ENCODE assay signal across 8 cellular contexts in genomic region chr16:424033-424622, GRCh38. TPM values are rescaled to one million over a fixed set of nuclear protein-coding genes. Genes with fewer than 3 reads are reported as not detected.
A peak's percentile ranks its signal among the peaks of the same experiment; 100 is the strongest.
DNase-seq lines count a peak whose midpoint lies in the region; ATAC-seq and TF ChIP-seq lines count a peak whose summit lies in the region.

No MANE protein-coding gene starts in this region.

- peaks cover 35% of the 10 kb centered on the region for H3K4me1 ChIP-seq in CD4-positive, alpha-beta memory T cell (ENCODE audit: insufficient read depth, low read length)
- H3K4me1 ChIP-seq in right cardiac atrium (ENCODE audit: control insufficient read depth, insufficient read depth, low read length), result peaks cover 6% of the 10 kb centered on the region

- POLR2A ChIA-PET in CD4-positive, alpha-beta memory T cell (lab: Charles Lee; ENCODE audit: partially characterized antibody), result interaction anchor here (1.1 kb wide), 1 partner anchor 189 kb away, joined by 3 read pairs; the partner anchor contains the start of gene FAM234A

- no peaks in the 10 kb centered on the region for H3K27me3 Mint-ChIP-seq in CD4-positive, alpha-beta memory T cell

- no peaks in the 10 kb centered on the region for H3K9me3 Mint-ChIP-seq in CD4-positive, alpha-beta memory T cell

- H3K4me1 Mint-ChIP-seq in CD4-positive, alpha-beta memory T cell, result peaks cover 20 to 41% (median 31%) of the 10 kb centered on the region in 4 donors

- no peaks in the 10 kb centered on the region for H3K9me3 ChIP-seq in CD4-positive, alpha-beta memory T cell (ENCODE audit: control insufficient read depth in 1 of 2, low read length in 2 of 2)
- no peaks in the 10 kb centered on the region for H3K9me3 ChIP-seq in right cardiac atrium (ENCODE audit: control insufficient read depth, low read length)

- H3K27me3 ChIP-seq in CD4-positive, alpha-beta memory T cell (ENCODE audit: insufficient read depth, low read length), result no peaks in the 10 kb centered on the region
- no peaks in the 10 kb centered on the region for H3K27me3 ChIP-seq in right cardiac atrium (ENCODE audit: control insufficient read depth, insufficient read depth)

- ATAC-seq in right cardiac atrium, result peak; percentile 80 to 85
- ATAC-seq in GM18498 (IDR thresholded peaks at IDR 0.05; ENCODE audit: unreplicated experiment), result no peak
- ATAC-seq in HG03439 (IDR thresholded peaks at IDR 0.05; ENCODE audit: unreplicated experiment), result no peak
- ATAC-seq in GM18909 (IDR thresholded peaks at IDR 0.05; ENCODE audit: poor library complexity, unreplicated experiment), result no peak

- intact Hi-C loops in CD4-positive, alpha-beta memory T cell (cut with micrococcal nuclease), result loop anchor here (2.0 kb wide), 1 partner anchor 71 kb away; the partner anchor contains the start of gene AXIN1
- intact Hi-C loops in right cardiac atrium (cut with DNase I), result no loop called here

- peak overlapping the region; percentile 77 to 90 (median 82) for H3K4me3 Mint-ChIP-seq in CD4-positive, alpha-beta memory T cell

- WGBS in right cardiac atrium, result 14% methylated on average over 20 of the region's 20 CpGs

- peak overlapping the region; percentile 62 to 98 (median 82) for H3K27ac Mint-ChIP-seq in CD4-positive, alpha-beta memory T cell

- CTCF ChIA-PET in CD4-positive, alpha-beta memory T cell (lab: Charles Lee; ENCODE audit: partially characterized antibody), result interaction anchor here (1.2 to 1.4 kb wide), 2 partner anchors 23 to 371 kb away, joined by 3 read pairs; partner anchors contain the start of genes DECR2 and POLR3K

- H3K36me3 ChIP-seq in CD4-positive, alpha-beta memory T cell (ENCODE audit: insufficient read depth, low read length), result no peaks in the 10 kb centered on the region

- DNase-seq in CD4-positive, alpha-beta memory T cell, result no peak
- DNase-seq in LNCaP clone FGC (ENCODE audit: low read depth) (peak; percentile 31), anterior cingulate cortex (lab: John Stamatoyannopoulos, UW) (peak in 51 of 58 donors; percentile 26 to 87 (median 58)), right cardiac atrium (peak; percentile 69 to 80 (median 79)), retinal pigment epithelial cell (ENCODE audit: low read depth) (peak; percentile 95)

- TF ChIP-seq CTCF in LNCaP clone FGC (IDR thresholded peaks at IDR 0.05; ENCODE audit: control insufficient read depth, extremely low read depth, insufficient read depth) (no peak), retinal pigment epithelial cell (conservative IDR thresholded peaks at IDR 0.05; ENCODE audit: low read depth, low read length) (no peak)

- no peak overlapping the region for H3K4me3 ChIP-seq in CD4-positive, alpha-beta memory T cell (ENCODE audit: low read length in 2 of 2)
- H3K4me3 ChIP-seq in LNCaP clone FGC (ENCODE audit: low read depth, low read length) (peak overlapping the region; percentile 71; the same call in 1 of the 2 replicates), right cardiac atrium (ENCODE audit: low read length) (peak overlapping the region; percentile 21), retinal pigment epithelial cell (ENCODE audit: low read length) (peak overlapping the region; percentile 55)

- no peaks in the 10 kb centered on the region for H3K36me3 Mint-ChIP-seq in CD4-positive, alpha-beta memory T cell

- H3K27ac ChIP-seq in CD4-positive, alpha-beta memory T cell (ENCODE audit: low read depth, low read length), result no peak overlapping the region
- peak overlapping the region; percentile 91 for H3K27ac ChIP-seq in right cardiac atrium (ENCODE audit: low read length)

RNA-seq across cellular contexts. Expression of gene RAB11FIP3, which starts 1.3 kb away (rescaled TPM):
- total RNA-seq in CD4-positive, alpha-beta memory T cell, result 10 to 100 TPM; 41.8 to 42.6 TPM
- polyA plus RNA-seq in CD4-positive, alpha-beta memory T cell, result 1 to 10 TPM in 1 of 2 donors, under 1 TPM in 1; 0.15 to 4.6 TPM
- total RNA-seq in right cardiac atrium, result 10 to 100 TPM; 32.2 to 44.6 (median 38.4) TPM
- 25.1 TPM for polyA plus RNA-seq in right cardiac atrium

RNA-seq across cellular contexts. Expression of gene DECR2, which starts 22.4 kb away (rescaled TPM):
- total RNA-seq in CD4-positive, alpha-beta memory T cell, result 1 to 10 TPM; 5.1 to 7.3 TPM
- polyA plus RNA-seq in CD4-positive, alpha-beta memory T cell, result 1 to 10 TPM; 3.4 to 4.1 TPM
- 10 to 100 TPM in 3 of 4 donors, 1 to 10 TPM in 1; 8.6 to 14.6 (median 13.3) TPM for total RNA-seq in right cardiac atrium
- polyA plus RNA-seq in right cardiac atrium, result 14.3 TPM

RNA-seq across cellular contexts. Expression of gene NME4, which starts 27.1 kb away (rescaled TPM):
- total RNA-seq in CD4-positive, alpha-beta memory T cell, result 10 to 100 TPM; 34.9 to 35.4 TPM
- polyA plus RNA-seq in CD4-positive, alpha-beta memory T cell, result 10 to 100 TPM; 54.4 to 61.7 TPM
- total RNA-seq in right cardiac atrium, result 10 to 100 TPM; 49.7 to 86.4 (median 66.0) TPM
- 73.1 TPM for polyA plus RNA-seq in right cardiac atrium

RNA-seq across cellular contexts. Expression of gene PGAP6, which starts 42.4 kb away (rescaled TPM):
- 10 to 100 TPM; 72.2 to 73.5 TPM for total RNA-seq in CD4-positive, alpha-beta memory T cell
- polyA plus RNA-seq in CD4-positive, alpha-beta memory T cell, result 10 to 100 TPM; 22.7 to 40.5 TPM
- total RNA-seq in right cardiac atrium, result 10 to 100 TPM; 28.0 to 39.5 (median 34.8) TPM
- 33.2 TPM for polyA plus RNA-seq in right cardiac atrium

RNA-seq across cellular contexts. Expression of gene MRPL28, which starts 53.8 kb away (rescaled TPM):
- 10 to 100 TPM; 27.9 to 29.2 TPM for total RNA-seq in CD4-positive, alpha-beta memory T cell
- polyA plus RNA-seq in CD4-positive, alpha-beta memory T cell, result 10 to 100 TPM; 58.6 to 59.2 TPM
- total RNA-seq in right cardiac atrium, result 10 to 100 TPM; 63.9 to 74.9 (median 69.3) TPM
- polyA plus RNA-seq in right cardiac atrium, result 130 TPM

Comparison
In these comparisons a context has a peak if more than half of its experiments do, and no peak if none do; other contexts are left out.
1. DNase-seq: peak in LNCaP clone FGC (single experiment), anterior cingulate cortex (51 of 58), right cardiac atrium (3 of 3) and retinal pigment epithelial cell (single experiment); none in CD4-positive, alpha-beta memory T cell (0 of 5).
2. H3K4me3 ChIP-seq: peak in LNCaP clone FGC (single experiment), right cardiac atrium (single experiment) and retinal pigment epithelial cell (single experiment); none in CD4-positive, alpha-beta memory T cell (0 of 2).
3. ATAC-seq: peak in right cardiac atrium (2 of 2); none in GM18498 (single experiment), HG03439 (single experiment) and GM18909 (single experiment).